20 cellular contexts compared by ENCODE assay signal in the genomic region with DNA sequence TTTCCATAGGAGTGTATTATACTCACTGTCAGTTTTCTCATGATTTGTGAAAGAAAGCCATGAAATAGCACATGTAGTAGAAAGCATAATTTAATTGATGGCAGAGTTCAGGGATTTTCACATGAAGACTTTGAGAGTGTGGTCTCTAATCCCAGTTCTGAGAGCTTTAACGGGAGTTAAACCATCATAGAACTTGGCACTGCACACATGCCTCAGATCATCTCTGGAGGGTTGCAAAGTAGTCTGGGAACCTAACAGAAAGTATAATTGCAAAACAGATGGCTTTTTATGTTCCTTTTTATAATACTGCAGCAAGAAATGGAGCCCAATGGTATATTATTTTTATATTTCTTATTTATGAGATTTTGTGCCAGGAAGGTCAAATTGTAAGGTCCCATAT.
"Had no signal": no experiment of that assay in that cellular context is flagged by ENCODE, and none has a peak within 500 bp of the region (broad histone marks: within the 10 kb centered on the region; RNA-seq: fewer than 3 reads in every experiment).

No MANE protein-coding gene starts in this region.

- H2AFZ ChIP-seq: neural progenitor cell had no signal

- H3K4me3 ChIP-seq: colonic mucosa, heart right ventricle, lower lobe of right lung, neural progenitor cell, pancreas, sigmoid colon, smooth muscle cell had no signal

- H3K4me3 Mint-ChIP-seq: memory B cell; natural killer cell treated with Interleukin-12 subunit alpha and Interleukin-12 subunit beta and Interleukin-15 and Interleukin-18, amount 100 ng/mL, for 72 hours; neural progenitor cell had no signal

- H3K27ac Mint-ChIP-seq: memory B cell; natural killer cell treated with Interleukin-12 subunit alpha and Interleukin-12 subunit beta and Interleukin-15 and Interleukin-18, amount 100 ng/mL, for 72 hours had no signal

- H3K9me3 ChIP-seq: colonic mucosa, heart right ventricle, lower lobe of right lung, pancreas, sigmoid colon had no signal

- H3K9ac ChIP-seq: neural progenitor cell had no signal

- H3K36me3 ChIP-seq: colonic mucosa, heart right ventricle, lower lobe of right lung, neural progenitor cell, pancreas, sigmoid colon had no signal

- H3K27me3 Mint-ChIP-seq: memory B cell, progenitor cell of endocrine pancreas had no signal

- DNase-seq: colonic mucosa; dermis blood vessel endothelial cell; erythroblast; heart right ventricle; hypothalamus; kidney glomerular epithelial cell; lower lobe of right lung; midbrain; nucleus accumbens; pancreas; sigmoid colon; stimulated activated CD4-positive, alpha-beta T cell treated with anti-CD3 and anti-CD28 coated beads, Interleukin-2, amount 100 ng/mL, for 48 hours; stimulated activated naive CD4-positive, alpha-beta T cell treated with Interleukin-2 at 50 U/mL for 16 hours; trophoblast cell had no signal

- H3K36me3 Mint-ChIP-seq: memory B cell; natural killer cell treated with Interleukin-12 subunit alpha and Interleukin-12 subunit beta and Interleukin-15 and Interleukin-18, amount 100 ng/mL, for 72 hours had no signal

- H3K27me3 ChIP-seq: colonic mucosa, heart right ventricle, neural progenitor cell, pancreas, sigmoid colon had no signal

- ATAC-seq: left lobe of liver; natural killer cell treated with Interleukin-12 subunit alpha and Interleukin-12 subunit beta and Interleukin-15 and Interleukin-18, amount 100 ng/mL, for 72 hours; pancreas had no signal

- H3K27ac ChIP-seq: colonic mucosa, lower lobe of right lung, neural progenitor cell, pancreas, sigmoid colon had no signal

- H3K9me3 Mint-ChIP-seq: memory B cell; natural killer cell treated with Interleukin-12 subunit alpha and Interleukin-12 subunit beta and Interleukin-15 and Interleukin-18, amount 100 ng/mL, for 72 hours; neural progenitor cell had no signal

- H3K4me2 ChIP-seq: smooth muscle cell had no signal

- H3K4me1 ChIP-seq: colonic mucosa had no signal

- H3K4me1 Mint-ChIP-seq: memory B cell had no signal
